ENCODE assay signal across 8 cellular contexts in genomic region chr6:89350281-89351037, GRCh38. TPM values are rescaled to one million over a fixed set of nuclear protein-coding genes. Genes with fewer than 3 reads are reported as not detected.
A peak's percentile ranks its signal among the peaks of the same experiment; 100 is the strongest.
DNase-seq lines count a peak whose midpoint lies in the region; ATAC-seq and TF ChIP-seq lines count a peak whose summit lies in the region.

No MANE protein-coding gene starts in this region.

- no peaks in the 10 kb centered on the region for H3K9me3 ChIP-seq in upper lobe of right lung

- H3K27me3 Mint-ChIP-seq in activated B cell treated with CpG ODN at 0.5 μM for 24 hours: no peaks in the 10 kb centered on the region

- intact Hi-C loops in activated B cell treated with CpG ODN at 0.5 μM for 24 hours (cut with micrococcal nuclease) (loop anchor here (1.0 to 10.0 kb wide), 7 partner anchors 22 to 1758 kb away; partner anchors contain the start of genes CASP8AP2, ORC3, PM20D2 and PNRC1), upper lobe of right lung (cut with DNase I) (no loop called here)

- H3K4me1 ChIP-seq in ACC112 (ENCODE audit: control insufficient read depth, insufficient read depth, low read length, unreplicated experiment) (peaks cover 24% of the 10 kb centered on the region), upper lobe of right lung (peaks cover 49% of the 10 kb centered on the region)

- TF ChIP-seq CTCF in activated B cell treated with CpG ODN at 0.5 μM for 24 hours (IDR thresholded peaks at IDR 0.05): no peak
- no peak for TF ChIP-seq CTCF in upper lobe of right lung (IDR thresholded peaks at IDR 0.05)

- H3K9me3 Mint-ChIP-seq in activated B cell treated with CpG ODN at 0.5 μM for 24 hours: no peaks in the 10 kb centered on the region

- peak overlapping the region; percentile 94 for H3K4me3 Mint-ChIP-seq in activated B cell treated with CpG ODN at 0.5 μM for 24 hours

- POLR2A ChIA-PET in activated B cell treated with CpG ODN at 0.5 μM for 24 hours (lab: Charles Lee): interaction anchor here (0.6 to 7.0 kb wide), 18 partner anchors 8 to 1063 kb away, joined by 3 to 98 read pairs (median 6); partner anchors contain the start of genes LYRM2, PM20D2, PNRC1 and RNGTT

- DNase-seq in activated B cell treated with CpG ODN at 0.5 μM for 24 hours: no peak
- peak; percentile 50 for DNase-seq in kidney tubule cell (ENCODE audit: low spot score)
- no peak for DNase-seq in upper lobe of right lung
- no peak for DNase-seq in anterior cingulate cortex (lab: John Stamatoyannopoulos, UW)

- H3K27ac ChIP-seq in ACC112 (ENCODE audit: low read depth, low read length) (no peak overlapping the region), upper lobe of right lung (peak overlapping the region; percentile 99)

- no peak overlapping the region for H2AFZ ChIP-seq in ACC112 (ENCODE audit: low read length, unreplicated experiment)

- H3K27me3 ChIP-seq in ACC112 (ENCODE audit: insufficient read depth, low read length) (no peaks in the 10 kb centered on the region), upper lobe of right lung (no peaks in the 10 kb centered on the region)

- H3K4me3 ChIP-seq in ACC112 (ENCODE audit: low read depth, low read length) (peak overlapping the region; percentile 93), upper lobe of right lung (peak overlapping the region; percentile 96)

- H3K27ac Mint-ChIP-seq in activated B cell treated with CpG ODN at 0.5 μM for 24 hours: peak overlapping the region; percentile 94

- peaks cover 9% of the 10 kb centered on the region for H3K36me3 Mint-ChIP-seq in activated B cell treated with CpG ODN at 0.5 μM for 24 hours (ENCODE audit: low read depth)

- CTCF ChIA-PET in activated B cell treated with CpG ODN at 0.5 μM for 24 hours (lab: Charles Lee): interaction anchor here (1.2 to 9.4 kb wide), 6 partner anchors 9 to 260 kb away, joined by 3 to 64 read pairs (median 5); no protein-coding TSS in a partner anchor

- H3K79me2 ChIP-seq in ACC112 (ENCODE audit: control insufficient read depth, insufficient read depth, low read length, unreplicated experiment): peaks cover 69% of the 10 kb centered on the region

- H3K4me1 Mint-ChIP-seq in activated B cell treated with CpG ODN at 0.5 μM for 24 hours: peaks cover 79% of the 10 kb centered on the region

- no peaks in the 10 kb centered on the region for H3K36me3 ChIP-seq in ACC112 (ENCODE audit: insufficient read depth, low read length)
- no peaks in the 10 kb centered on the region for H3K36me3 ChIP-seq in upper lobe of right lung

- ATAC-seq in GM18868 (IDR thresholded peaks at IDR 0.05; ENCODE audit: unreplicated experiment) (peak; percentile 48), HG03378 (IDR thresholded peaks at IDR 0.05; ENCODE audit: unreplicated experiment) (peak; percentile 55), activated B cell treated with CpG ODN at 0.5 μM for 24 hours (ENCODE audit: low read depth) (peak; percentile 38), upper lobe of right lung (no peak), HG03039 (IDR thresholded peaks at IDR 0.05; ENCODE audit: unreplicated experiment) (no peak)

RNA-seq across cellular contexts. Expression of gene UBE2J1, which starts 2.1 kb away (rescaled TPM):
- total RNA-seq in activated B cell treated with CpG ODN at 0.5 μM for 24 hours (32.3 and 32.8 TPM in 2 replicates), upper lobe of right lung (42.7 TPM)

RNA-seq across cellular contexts. Expression of gene GABRR2, which starts 35.4 kb away (rescaled TPM):
- total RNA-seq in activated B cell treated with CpG ODN at 0.5 μM for 24 hours: 1.4 and 1.8 TPM in 2 replicates
- 1.4 TPM for total RNA-seq in upper lobe of right lung

Comparison
In these comparisons a context has a peak if more than half of its experiments do, and no peak if none do; other contexts are left out.
1. ATAC-seq: peak in GM18868 (single experiment), HG03378 (single experiment) and activated B cell treated with CpG ODN at 0.5 μM for 24 hours (single experiment); none in upper lobe of right lung (single experiment) and HG03039 (single experiment).